35 cellular contexts compared by ENCODE assay signal in the genomic region with DNA sequence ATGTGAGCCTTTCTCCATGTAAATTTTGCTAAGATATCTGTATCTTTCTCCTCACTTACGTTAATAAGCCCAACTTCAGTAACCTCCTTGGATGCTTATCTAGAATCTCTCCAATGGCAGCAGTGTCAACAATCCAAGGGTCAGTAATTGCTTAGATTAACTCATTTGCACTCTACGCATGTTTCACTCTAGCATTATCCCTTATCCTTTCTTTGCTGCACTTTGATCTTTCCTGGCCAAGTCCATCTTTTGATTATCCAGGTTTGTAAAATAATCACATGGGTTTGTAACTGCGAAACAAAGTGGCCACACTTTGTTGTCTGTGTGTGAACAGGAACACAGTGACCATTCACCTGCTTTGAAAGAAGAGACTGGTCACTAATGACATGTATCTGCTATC.
"Had no signal": no experiment of that assay in that cellular context is flagged by ENCODE, and none has a peak within 500 bp of the region (broad histone marks: within the 10 kb centered on the region; RNA-seq: fewer than 3 reads in every experiment).

No MANE protein-coding gene starts in this region.

- H3K9me3 Mint-ChIP-seq: activated B cell treated with CpG ODN at 0.5 μM for 24 hours; activated CD4-positive, alpha-beta memory T cell treated with anti-CD3 and anti-CD28 coated beads for 36 hours; activated CD4-positive, alpha-beta T cell treated with anti-CD3 and anti-CD28 coated beads, Interleukin-2, amount 10 ng/mL, durations not matched to agents 24 days and 14 days; activated CD8-positive, alpha-beta T cell treated with anti-CD3 and anti-CD28 coated beads for 36 hours; activated naive CD4-positive, alpha-beta T cell treated with anti-CD3 and anti-CD28 coated beads for 36 hours; activated naive CD4-positive, alpha-beta T cell treated with anti-CD3 and anti-CD28 coated beads, Interleukin-2, amount 50 U/mL, for 72 hours; activated naive CD8-positive, alpha-beta T cell treated with anti-CD3 and anti-CD28 coated beads for 36 hours; activated T-cell treated with anti-CD3 and anti-CD28 coated beads, Interleukin-2, amount 50 U/mL, for 4 hours; activated T-helper 1 cell treated with anti-CD3 and anti-CD28 coated beads, Interleukin-12 subunit alpha, Interleukin-12 subunit beta, Interleukin-2, Interleukin-4 antibody, amounts not matched to agents 30 ng/mL and 10 ng/mL and 1 ng/mL, durations not matched to agents 14 hours and 24 hours and 36 hours; activated T-helper 17 cell treated with anti-CD3 and anti-CD28 coated beads, Interleukin-2, amount 50 U/mL, for 72 hours; T-helper 1 cell treated with Interleukin-12 subunit alpha and Interleukin-12 subunit beta and Interleukin-4 antibody, amounts not matched to agents 30 μg/mL and 1 μg/mL, for 36 hours; T-helper 2 cell treated with Interferon-gamma antibody and Interleukin-4, amounts not matched to agents 5 μg/mL and 100 μg/mL, for 36 hours had no signal

- H3K27ac ChIP-seq: adrenal gland, body of pancreas, brain microvascular endothelial cell, breast epithelium, VCaP had no signal

- DNase-seq: activated B cell treated with CpG ODN at 0.5 μM for 24 hours; activated CD4-positive, alpha-beta memory T cell treated with anti-CD3 and anti-CD28 coated beads for 36 hours; activated CD4-positive, alpha-beta T cell treated with anti-CD3 and anti-CD28 coated beads for 4 hours; activated CD4-positive, alpha-beta T cell treated with anti-CD3 and anti-CD28 coated beads, Interleukin-2, amount 10 ng/mL, durations not matched to agents 24 days and 14 days; activated CD4-positive, alpha-beta T cell treated with anti-CD3 and anti-CD28 coated beads, Interleukin-2, amount 50 U/mL, for 1 hour; activated CD4-positive, alpha-beta T cell treated with anti-CD3 and anti-CD28 coated beads, Interleukin-2, amount 50 U/mL, for 4 hours; activated CD4-positive, CD25-positive, alpha-beta regulatory T cell treated with anti-CD3 and anti-CD28 coated beads, Interleukin-2, amount 50 U/mL, for 72 hours; activated CD8-positive, alpha-beta memory T cell treated with anti-CD3 and anti-CD28 coated beads, Interleukin-2, amount 50 U/mL, for 4 hours; activated CD8-positive, alpha-beta T cell treated with anti-CD3 and anti-CD28 coated beads for 36 hours; activated effector memory CD4-positive, alpha-beta T cell treated with anti-CD3 and anti-CD28 coated beads, Interleukin-2, amount 50 U/mL, for 16 hours; activated gamma-delta T cell treated with Interleukin-2 at 50 U/mL for 16 hours; activated naive CD4-positive, alpha-beta T cell; activated naive CD4-positive, alpha-beta T cell treated with anti-CD3 and anti-CD28 coated beads for 36 hours; activated naive CD4-positive, alpha-beta T cell treated with anti-CD3 and anti-CD28 coated beads, Interleukin-2, amount 50 U/mL, for 16 hours; activated naive CD8-positive, alpha-beta T cell treated with anti-CD3 and anti-CD28 coated beads for 36 hours; activated T-cell treated with anti-CD3 and anti-CD28 coated beads for 4 hours; activated T-cell treated with anti-CD3 and anti-CD28 coated beads, Interleukin-2, amount 50 U/mL, for 1 hour; activated T-cell treated with anti-CD3 and anti-CD28 coated beads, Interleukin-2, amount 50 U/mL, for 4 hours; activated T-cell treated with anti-CD3 and anti-CD28 coated beads, Interleukin-2, amount 50 U/mL, for 72 hours; adrenal gland; amniotic stem cell; aorta; body of pancreas; brain microvascular endothelial cell; central memory CD4-positive, alpha-beta T cell; T-helper 1 cell; T-helper 2 cell; T-helper 9 cell had no signal

- H3K4me3 ChIP-seq: adrenal gland, body of pancreas, breast epithelium had no signal

- H3K4me1 Mint-ChIP-seq: activated B cell treated with CpG ODN at 0.5 μM for 24 hours; activated CD4-positive, alpha-beta T cell treated with anti-CD3 and anti-CD28 coated beads, Interleukin-2, amount 10 ng/mL, durations not matched to agents 24 days and 14 days; activated naive CD8-positive, alpha-beta T cell treated with anti-CD3 and anti-CD28 coated beads for 36 hours; activated T-helper 17 cell treated with anti-CD3 and anti-CD28 coated beads, Interleukin-2, amount 50 U/mL, for 72 hours had no signal

- H3K4me1 ChIP-seq: adrenal gland, body of pancreas, breast epithelium had no signal

- H3K36me3 Mint-ChIP-seq: activated CD4-positive, alpha-beta memory T cell treated with anti-CD3 and anti-CD28 coated beads for 36 hours; activated naive CD4-positive, alpha-beta T cell treated with anti-CD3 and anti-CD28 coated beads, Interleukin-2, amount 50 U/mL, for 72 hours; activated naive CD8-positive, alpha-beta T cell treated with anti-CD3 and anti-CD28 coated beads for 36 hours had no signal

- H3K9me3 ChIP-seq: adrenal gland, body of pancreas, breast epithelium had no signal

- H3K27me3 Mint-ChIP-seq: activated B cell treated with CpG ODN at 0.5 μM for 24 hours; activated CD4-positive, alpha-beta memory T cell treated with anti-CD3 and anti-CD28 coated beads for 36 hours; activated CD4-positive, alpha-beta T cell treated with anti-CD3 and anti-CD28 coated beads, Interleukin-2, amount 10 ng/mL, durations not matched to agents 24 days and 14 days; activated CD8-positive, alpha-beta T cell treated with anti-CD3 and anti-CD28 coated beads for 36 hours; activated naive CD8-positive, alpha-beta T cell treated with anti-CD3 and anti-CD28 coated beads for 36 hours; activated T-helper 17 cell treated with anti-CD3 and anti-CD28 coated beads, Interleukin-2, amount 50 U/mL, for 72 hours had no signal

- H3K27ac Mint-ChIP-seq: activated B cell treated with CpG ODN at 0.5 μM for 24 hours; activated CD4-positive, alpha-beta memory T cell treated with anti-CD3 and anti-CD28 coated beads for 36 hours; activated CD4-positive, alpha-beta T cell treated with anti-CD3 and anti-CD28 coated beads, Interleukin-2, amount 10 ng/mL, durations not matched to agents 24 days and 14 days; activated CD8-positive, alpha-beta T cell treated with anti-CD3 and anti-CD28 coated beads for 36 hours; activated naive CD4-positive, alpha-beta T cell treated with anti-CD3 and anti-CD28 coated beads for 36 hours; activated naive CD4-positive, alpha-beta T cell treated with anti-CD3 and anti-CD28 coated beads, Interleukin-2, amount 50 U/mL, for 72 hours; activated naive CD8-positive, alpha-beta T cell treated with anti-CD3 and anti-CD28 coated beads for 36 hours; activated T-cell treated with anti-CD3 and anti-CD28 coated beads, Interleukin-2, amount 50 U/mL, for 72 hours; activated T-helper 1 cell treated with anti-CD3 and anti-CD28 coated beads, Interleukin-12 subunit alpha, Interleukin-12 subunit beta, Interleukin-2, Interleukin-4 antibody, amounts not matched to agents 30 ng/mL and 10 ng/mL and 1 ng/mL, durations not matched to agents 14 hours and 24 hours and 36 hours; activated T-helper 17 cell treated with anti-CD3 and anti-CD28 coated beads, Interleukin-2, amount 50 U/mL, for 72 hours; T-helper 1 cell treated with Interleukin-12 subunit alpha and Interleukin-12 subunit beta and Interleukin-4 antibody, amounts not matched to agents 30 μg/mL and 1 μg/mL, for 36 hours; T-helper 2 cell treated with Interferon-gamma antibody and Interleukin-4, amounts not matched to agents 5 μg/mL and 100 μg/mL, for 36 hours had no signal

- H3K4me3 Mint-ChIP-seq: activated B cell treated with CpG ODN at 0.5 μM for 24 hours; activated CD4-positive, alpha-beta memory T cell treated with anti-CD3 and anti-CD28 coated beads for 36 hours; activated CD4-positive, alpha-beta T cell treated with anti-CD3 and anti-CD28 coated beads, Interleukin-2, amount 10 ng/mL, durations not matched to agents 24 days and 14 days; activated CD8-positive, alpha-beta T cell treated with anti-CD3 and anti-CD28 coated beads for 36 hours; activated naive CD4-positive, alpha-beta T cell treated with anti-CD3 and anti-CD28 coated beads for 36 hours; activated naive CD8-positive, alpha-beta T cell treated with anti-CD3 and anti-CD28 coated beads for 36 hours; activated T-cell treated with anti-CD3 and anti-CD28 coated beads, Interleukin-2, amount 50 U/mL, for 4 hours; activated T-cell treated with anti-CD3 and anti-CD28 coated beads, Interleukin-2, amount 50 U/mL, for 72 hours; activated T-helper 1 cell treated with anti-CD3 and anti-CD28 coated beads, Interleukin-12 subunit alpha, Interleukin-12 subunit beta, Interleukin-2, Interleukin-4 antibody, amounts not matched to agents 30 ng/mL and 10 ng/mL and 1 ng/mL, durations not matched to agents 14 hours and 24 hours and 36 hours; activated T-helper 17 cell treated with anti-CD3 and anti-CD28 coated beads, Interleukin-2, amount 50 U/mL, for 72 hours; T-helper 1 cell treated with Interleukin-12 subunit alpha and Interleukin-12 subunit beta and Interleukin-4 antibody, amounts not matched to agents 30 μg/mL and 1 μg/mL, for 36 hours; T-helper 2 cell treated with Interferon-gamma antibody and Interleukin-4, amounts not matched to agents 5 μg/mL and 100 μg/mL, for 36 hours had no signal

- H3K27me3 ChIP-seq: adrenal gland, body of pancreas, brain microvascular endothelial cell, breast epithelium had no signal

- H3K36me3 ChIP-seq: adrenal gland, brain microvascular endothelial cell, breast epithelium had no signal
